8 cellular contexts compared by ENCODE assay signal in the genomic region with DNA sequence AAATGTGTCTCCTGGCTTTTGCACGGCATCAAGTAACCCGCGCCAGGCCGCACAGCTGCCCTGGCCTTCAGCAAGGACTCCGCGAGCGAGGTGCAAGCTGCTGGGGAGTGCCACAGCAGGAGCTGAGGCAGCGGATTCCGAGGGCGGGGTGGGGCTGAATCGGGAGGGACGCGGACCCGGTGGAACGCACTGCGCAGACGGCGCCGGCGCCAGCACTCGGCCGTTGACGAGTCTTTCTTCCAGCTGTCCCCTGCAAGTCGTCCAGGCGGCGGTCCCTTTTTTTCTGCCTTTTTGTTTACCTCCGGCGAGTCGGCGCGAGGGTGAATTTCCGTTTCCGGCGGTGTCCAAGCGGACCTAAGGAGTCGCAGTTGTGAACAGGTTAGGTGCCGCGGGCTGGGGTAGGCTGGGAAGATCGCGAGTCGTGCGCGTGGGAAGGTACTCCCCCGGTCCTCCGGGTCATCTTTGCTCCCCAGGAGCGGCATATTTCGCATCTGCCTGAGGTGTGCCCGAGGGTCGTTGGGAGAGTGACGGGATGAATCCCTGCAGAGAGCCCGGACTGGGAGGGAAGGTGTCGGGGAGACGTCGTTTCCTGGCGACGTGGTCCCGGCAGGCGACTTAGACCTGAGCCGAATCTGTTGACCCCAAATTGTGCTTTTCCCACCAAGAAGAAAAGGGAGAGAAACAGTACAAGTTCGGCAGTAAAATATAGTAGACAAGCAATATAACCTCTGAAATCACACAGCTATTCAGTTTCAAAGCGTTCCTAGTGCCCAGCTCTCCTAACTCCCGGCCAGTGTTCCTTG.
A peak's percentile ranks its signal among the peaks of the same experiment; 100 is the strongest.
DNase-seq lines count a peak whose midpoint lies in the region; ATAC-seq, FAIRE-seq and TF ChIP-seq lines count a peak whose summit lies in the region.
"Not testable (repeated sequence)": the region's sequence is repeated elsewhere in the genome, so short reads cannot be mapped to it uniquely, and the experiment has no call there.

No MANE protein-coding gene starts in this region.

- H3K27me3 ChIP-seq in pancreas, tibial artery: not testable (repeated sequence)

- ATAC-seq in HG02642 (IDR thresholded peaks at IDR 0.05; ENCODE audit: poor library complexity, unreplicated experiment) (peak; percentile 90), T-helper 17 cell (peak; percentile 79), left ventricle myocardium superior (peak; percentile 95), pancreas (peak; percentile 88 to 93 (median 91))

- not testable (repeated sequence) for FAIRE-seq in pancreas (lab: Jason Lieb, UNC)

- H3K36me3 Mint-ChIP-seq in T-helper 17 cell (ENCODE audit: low read depth) = not testable (repeated sequence)

- not testable (repeated sequence) for H3K4me1 ChIP-seq in pancreas, tibial artery

- 0 to 2% methylated on average over 35 to 47 of the region's 62 CpGs for WGBS in pancreas, 2 donors

- H3K4me3 ChIP-seq in pancreas = peak overlapping the region; percentile 33 to 62 (median 54)
- H3K4me3 ChIP-seq in tibial artery = peak overlapping the region; percentile 63 to 71

- H3K27me3 Mint-ChIP-seq in T-helper 17 cell = not testable (repeated sequence)

- peak overlapping the region; percentile 86 for H3K27ac Mint-ChIP-seq in T-helper 17 cell

- POLR2A ChIA-PET in GM10248 (lab: Yijun Ruan, JAX) = not testable (repeated sequence)

- not testable (repeated sequence) for TF ChIP-seq CTCF in GM10248 (IDR thresholded peaks at IDR 0.05; ENCODE audit: control extremely low read depth, extremely low read depth, low read depth, missing control alignments); pancreas (IDR thresholded peaks at IDR 0.05); tibial artery (IDR thresholded peaks at IDR 0.05)

- H3K9me3 ChIP-seq in T-helper 17 cell (ENCODE audit: control insufficient read depth, low read length, poor library complexity, severe bottlenecking); pancreas; tibial artery: not testable (repeated sequence)

- H3K4me3 Mint-ChIP-seq in T-helper 17 cell = peak overlapping the region; percentile 95

- not testable (repeated sequence) for H3K4me1 Mint-ChIP-seq in T-helper 17 cell

- H3K36me3 ChIP-seq in pancreas, tibial artery: not testable (repeated sequence)

- H3K27ac ChIP-seq in pancreas (peak overlapping the region; percentile 62 to 88 (median 76)), tibial artery (peak overlapping the region; percentile 77 to 81)

- peak; percentile 31 for DNase-seq in GM10248 (ENCODE audit: extremely low spot score)
- peak; percentile 30 for DNase-seq in NCI-H1105 treated with DMSO at 0.1 percent for 48 hours (lab: John Stamatoyannopoulos, UW)
- DNase-seq in T-helper 17 cell = peak in 1 of 3 donors; percentile 16
- DNase-seq in anterior cingulate cortex (lab: John Stamatoyannopoulos, UW) = peak in 54 of 58 donors; percentile 3 to 89 (median 54)
- peak; percentile 81 for DNase-seq in left ventricle myocardium superior
- peak; percentile 80 to 91 (median 87) for DNase-seq in pancreas
- DNase-seq in tibial artery = peak; percentile 55 to 84

- intact Hi-C loops in left ventricle myocardium superior (cut with micrococcal nuclease); pancreas (cut with DNase I); tibial artery (cut with DNase I; ENCODE audit: low total_unique reads): not testable (repeated sequence)

- CTCF ChIA-PET in GM10248 (lab: Yijun Ruan, JAX) = not testable (repeated sequence)
